Comparison of ENCODE assay signal across 11 cellular contexts in the genomic region with DNA sequence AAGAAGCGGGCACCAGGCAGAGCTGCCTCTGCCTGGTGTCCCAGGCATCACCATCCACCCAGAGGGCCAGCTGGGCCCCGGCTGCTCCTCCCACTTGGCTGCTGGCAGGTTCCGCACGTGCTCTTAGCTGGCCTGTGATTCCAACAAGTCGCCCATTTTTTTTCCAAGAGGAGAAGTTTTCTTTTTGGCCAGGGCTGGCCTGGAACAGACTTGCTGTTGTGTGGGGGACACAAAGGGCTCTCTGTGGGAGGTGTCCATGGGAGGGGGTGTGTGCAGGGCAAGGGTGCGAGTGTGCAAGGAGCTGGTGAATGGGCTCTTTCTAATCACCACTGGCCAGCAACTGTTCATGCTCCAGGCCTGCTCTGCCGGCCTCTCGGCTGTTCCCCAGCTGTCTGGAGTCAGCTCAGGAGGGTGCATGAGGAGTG. TPM values are rescaled to one million over a fixed set of nuclear protein-coding genes. Genes with fewer than 3 reads are reported as not detected.
DNase-seq lines count a peak whose midpoint lies in the region; ATAC-seq and TF ChIP-seq lines count a peak whose summit lies in the region.
"Had no signal": no experiment of that assay in that cellular context is flagged by ENCODE, and none has a peak within 500 bp of the region (broad histone marks: within the 10 kb centered on the region; RNA-seq: fewer than 3 reads in every experiment).

No MANE protein-coding gene starts in this region.

- H3K4me1 Mint-ChIP-seq in neural progenitor cell: peaks cover 55% of the 10 kb centered on the region

- H3K36me3 Mint-ChIP-seq in neural progenitor cell: peaks cover 46% of the 10 kb centered on the region

- H3F3A ChIP-seq in neural progenitor cell (ENCODE audit: low read depth): peaks cover 59% of the 10 kb centered on the region

- H3K27ac ChIP-seq in neural progenitor cell: peak overlapping the region; percentile 53
- peak overlapping the region; percentile 97 for H3K27ac ChIP-seq in vagina

- peak; percentile 49 for DNase-seq in activated effector memory CD4-positive, alpha-beta T cell treated with anti-CD3 and anti-CD28 coated beads, Interleukin-2, amount 50 U/mL, for 16 hours
- no peak for DNase-seq in activated effector memory CD4-positive, alpha-beta T cell treated with Interleukin-2 at 50 U/mL for 16 hours
- DNase-seq in globus pallidus (ENCODE audit: low spot score) (peak; percentile 100), neural progenitor cell (ENCODE audit: low spot score) (no peak), vagina (ENCODE audit: extremely low spot score in 2 of 2) (peak in 1 of 2 donors; percentile 77), ecto neural progenitor cell (ENCODE audit: low spot score) (no peak)
- no peak for DNase-seq in activated CD4-positive, CD25-positive, alpha-beta regulatory T cell (lab: John Stamatoyannopoulos, UW)
- DNase-seq: activated CD4-positive, alpha-beta T cell treated with anti-CD3 and anti-CD28 coated beads for 4 hours had no signal

- peaks cover 6% of the 10 kb centered on the region for H3K27me3 Mint-ChIP-seq in neural progenitor cell (ENCODE audit: insufficient read depth, low read depth)

- peaks cover 56% of the 10 kb centered on the region for H3K4me1 ChIP-seq in neural progenitor cell
- H3K4me1 ChIP-seq in vagina: peaks cover 97% of the 10 kb centered on the region

- no peaks in the 10 kb centered on the region for H3K9me3 Mint-ChIP-seq in neural progenitor cell
- H3K9me3 Mint-ChIP-seq: stimulated activated naive CD8-positive, alpha-beta T cell treated with anti-CD3 and anti-CD28 coated beads, Interleukin-15, Interleukin-2, amounts not matched to agents 100 ng/mL and 50 ng/mL, for 24 hours had no signal

- H3K4me3 ChIP-seq in neural progenitor cell: no peak overlapping the region
- no peak overlapping the region for H3K4me3 ChIP-seq in vagina
- H3K4me3 ChIP-seq: smooth muscle cell had no signal

- H4K20me1 ChIP-seq in neural progenitor cell (ENCODE audit: low read depth): peaks cover 98% of the 10 kb centered on the region

- no peaks in the 10 kb centered on the region for H3K27me3 ChIP-seq in neural progenitor cell
- no peaks in the 10 kb centered on the region for H3K27me3 ChIP-seq in vagina

- no peak for ATAC-seq in GM19463 (IDR thresholded peaks at IDR 0.05; ENCODE audit: unreplicated experiment)

- no peak overlapping the region for H2AFZ ChIP-seq in neural progenitor cell (replicated peaks)

- H3K4me3 Mint-ChIP-seq in neural progenitor cell: no peak overlapping the region
- H3K4me3 Mint-ChIP-seq: stimulated activated naive CD8-positive, alpha-beta T cell treated with anti-CD3 and anti-CD28 coated beads, Interleukin-15, Interleukin-2, amounts not matched to agents 100 ng/mL and 50 ng/mL, for 24 hours had no signal

- TF ChIP-seq CTCF in neural progenitor cell (IDR thresholded peaks at IDR 0.05) (no peak), vagina (IDR thresholded peaks at IDR 0.05) (no peak)

- no peak overlapping the region for H3K4me2 ChIP-seq in neural progenitor cell
- H3K4me2 ChIP-seq: smooth muscle cell had no signal

- H3K79me2 ChIP-seq in neural progenitor cell (ENCODE audit: low read depth): peaks cover 81% of the 10 kb centered on the region

- intact Hi-C loops in vagina (cut with DNase I): no loop called here

- no peak for TF ChIP-seq POLR2A in vagina (IDR thresholded peaks at IDR 0.05)

- H3K9me3 ChIP-seq in neural progenitor cell (ENCODE audit: low read depth) (no peaks in the 10 kb centered on the region), vagina (no peaks in the 10 kb centered on the region)

- no peak overlapping the region for H3K27ac Mint-ChIP-seq in neural progenitor cell
- H3K27ac Mint-ChIP-seq: stimulated activated naive CD8-positive, alpha-beta T cell treated with anti-CD3 and anti-CD28 coated beads, Interleukin-15, Interleukin-2, amounts not matched to agents 100 ng/mL and 50 ng/mL, for 24 hours had no signal

- no peak overlapping the region for H3K9ac ChIP-seq in neural progenitor cell

- peaks cover 23% of the 10 kb centered on the region for H3K36me3 ChIP-seq in neural progenitor cell
- peaks cover 0 to 68% of the 10 kb centered on the region in 2 donors for H3K36me3 ChIP-seq in vagina

RNA-seq across cellular contexts. Expression of a gene that starts 7.3 kb away (rescaled TPM):
- total RNA-seq in neural progenitor cell (ENCODE audit: low replicate concordance): 62.9 and 121 TPM in 2 replicates
- 60.6 TPM for total RNA-seq in vagina

Comparison
In these comparisons a context has a peak if more than half of its experiments do, and no peak if none do; other contexts are left out.
1. DNase-seq: peak in activated effector memory CD4-positive, alpha-beta T cell treated with anti-CD3 and anti-CD28 coated beads, Interleukin-2, amount 50 U/mL, for 16 hours (single experiment) and globus pallidus (single experiment); none in activated effector memory CD4-positive, alpha-beta T cell treated with Interleukin-2 at 50 U/mL for 16 hours (single experiment), neural progenitor cell (single experiment), activated CD4-positive, CD25-positive, alpha-beta regulatory T cell (0 of 4) and ecto neural progenitor cell (single experiment).